Comparison of ENCODE assay signal across 16 cellular contexts in the genomic region with DNA sequence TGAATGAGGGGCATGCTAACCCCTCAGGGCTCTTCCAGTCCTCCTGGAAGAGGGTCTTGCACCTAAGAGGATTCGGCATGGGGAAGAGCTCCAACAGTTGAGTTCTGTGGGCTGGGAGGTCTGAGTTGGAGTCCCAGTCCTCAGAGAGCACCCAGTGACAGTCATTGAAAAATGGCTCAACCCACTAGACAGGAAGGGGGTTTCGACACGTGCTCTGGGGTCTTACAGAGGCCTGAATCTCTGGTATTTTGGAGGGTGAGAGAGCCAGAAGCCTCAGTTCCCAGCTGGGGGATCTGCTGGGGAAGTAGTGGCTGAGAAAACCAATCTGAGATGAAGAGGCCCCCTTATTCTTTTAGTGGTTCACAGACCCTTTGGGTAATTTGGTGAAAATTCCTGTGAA.
A peak's percentile ranks its signal among the peaks of the same experiment; 100 is the strongest.
DNase-seq lines count a peak whose midpoint lies in the region; ATAC-seq and TF ChIP-seq lines count a peak whose summit lies in the region.
"Had no signal": no experiment of that assay in that cellular context is flagged by ENCODE, and none has a peak within 500 bp of the region (broad histone marks: within the 10 kb centered on the region; RNA-seq: fewer than 3 reads in every experiment).

No MANE protein-coding gene starts in this region.

- H3K36me3 ChIP-seq in BLaER1 treated with 17β-estradiol and CSF1 and Interleukin-3, amounts not matched to agents 10 nM and 100 nM, result no peaks in the 10 kb centered on the region
- H3K36me3 ChIP-seq in SK-N-MC (ENCODE audit: insufficient read depth, low read length), result no peaks in the 10 kb centered on the region
- H3K36me3 ChIP-seq: HAP-1 had no signal

- H3K4me3 Mint-ChIP-seq in nephron, result no peak overlapping the region
- H3K4me3 Mint-ChIP-seq in stimulated activated naive B cell treated with anti-CD40 and anti-IgM and Interleukin-4, amounts not matched to agents 10 μg/mL and 1 μg/mL and 100 μg/mL, for 72 hours, result no peak overlapping the region
- H3K4me3 Mint-ChIP-seq: CD4-positive, alpha-beta T cell had no signal

- H3K4me1 Mint-ChIP-seq in nephron, result peaks cover 40% of the 10 kb centered on the region
- peaks cover 33 to 64% of the 10 kb centered on the region in 2 donors for H3K4me1 Mint-ChIP-seq in stimulated activated naive B cell treated with anti-CD40 and anti-IgM and Interleukin-4, amounts not matched to agents 10 μg/mL and 1 μg/mL and 100 μg/mL, for 72 hours

- H3K9me3 ChIP-seq in BLaER1 treated with 17β-estradiol and CSF1 and Interleukin-3, amounts not matched to agents 10 nM and 100 nM (replicated peaks in 1 of 11), result no peaks in the 10 kb centered on the region
- H3K9me3 ChIP-seq in SK-N-MC (ENCODE audit: low read depth, low read length), result no peaks in the 10 kb centered on the region
- H3K9me3 ChIP-seq: HAP-1 had no signal

- ATAC-seq in stimulated activated naive B cell treated with anti-CD40 and anti-IgM and Interleukin-4, amounts not matched to agents 10 μg/mL and 1 μg/mL and 100 μg/mL, for 72 hours (replicated peaks), result no peak

- H3K27me3 Mint-ChIP-seq in nephron (ENCODE audit: low read depth), result peaks cover 37% of the 10 kb centered on the region
- peaks cover 19 to 27% of the 10 kb centered on the region in 2 donors for H3K27me3 Mint-ChIP-seq in stimulated activated naive B cell treated with anti-CD40 and anti-IgM and Interleukin-4, amounts not matched to agents 10 μg/mL and 1 μg/mL and 100 μg/mL, for 72 hours

- H3K4me1 ChIP-seq in BLaER1 treated with 17β-estradiol and CSF1 and Interleukin-3, amounts not matched to agents 10 nM and 100 nM, result peaks cover 98 to 100% (median 100%) of the 10 kb centered on the region in 10 experiments
- H3K4me1 ChIP-seq: HAP-1 had no signal

- H3K4me3 ChIP-seq in BLaER1 treated with 17β-estradiol and CSF1 and Interleukin-3, amounts not matched to agents 10 nM and 100 nM, result peak overlapping the region in 6 of 10 experiments; percentile 1 to 43 (median 28); a peak in 5 of 20 replicates
- H3K4me3 ChIP-seq in SK-N-MC, result no peak overlapping the region
- H3K4me3 ChIP-seq: HAP-1 had no signal

- H3K36me3 Mint-ChIP-seq in nephron (ENCODE audit: low read depth), result no peaks in the 10 kb centered on the region
- no peaks in the 10 kb centered on the region for H3K36me3 Mint-ChIP-seq in stimulated activated naive B cell treated with anti-CD40 and anti-IgM and Interleukin-4, amounts not matched to agents 10 μg/mL and 1 μg/mL and 100 μg/mL, for 72 hours

- no peaks in the 10 kb centered on the region for H4K20me1 ChIP-seq in BLaER1 treated with 17β-estradiol and CSF1 and Interleukin-3, amounts not matched to agents 10 nM and 100 nM

- H3K9ac ChIP-seq in BLaER1 treated with 17β-estradiol and CSF1 and Interleukin-3, amounts not matched to agents 10 nM and 100 nM, result peak overlapping the region; percentile 30 to 78 (median 71); a peak in 19 of 22 replicates
- peak overlapping the region; percentile 14 for H3K9ac ChIP-seq in SK-N-MC (ENCODE audit: insufficient read length)

- H3K27ac Mint-ChIP-seq in nephron, result peak overlapping the region in 2 of 3 experiments; percentile 55 to 90
- peak overlapping the region; percentile 37 for H3K27ac Mint-ChIP-seq in stimulated activated naive B cell treated with anti-CD40 and anti-IgM and Interleukin-4, amounts not matched to agents 10 μg/mL and 1 μg/mL and 100 μg/mL, for 72 hours
- H3K27ac Mint-ChIP-seq: CD4-positive, alpha-beta T cell had no signal

- DNase-seq in SK-N-MC (ENCODE audit: low read depth, low spot score) (no peak), medulla oblongata (ENCODE audit: extremely low spot score) (no peak), putamen (ENCODE audit: low spot score) (no peak)
- DNase-seq in stimulated activated naive B cell treated with anti-CD40 and anti-IgM and Interleukin-4, amounts not matched to agents 10 μg/mL and 1 μg/mL and 100 μg/mL, for 72 hours, result no peak
- DNase-seq in stimulated activated CD4-positive, alpha-beta T cell treated with anti-CD3 and anti-CD28 coated beads, Interleukin-15, amount 100 ng/mL, for 24 hours, result no peak
- DNase-seq: 8988T; AML-193; C1 segment of cervical spinal cord; Calu3; CD4-positive, alpha-beta T cell; DMS 273 treated with DMSO at 0.1 percent for 48 hours; GOT3; IMR-90 had no signal

- H3K9me3 Mint-ChIP-seq in nephron, result no peaks in the 10 kb centered on the region
- no peaks in the 10 kb centered on the region for H3K9me3 Mint-ChIP-seq in stimulated activated naive B cell treated with anti-CD40 and anti-IgM and Interleukin-4, amounts not matched to agents 10 μg/mL and 1 μg/mL and 100 μg/mL, for 72 hours
- H3K9me3 Mint-ChIP-seq: CD4-positive, alpha-beta T cell had no signal

- H3K4me2 ChIP-seq in BLaER1 treated with 17β-estradiol and CSF1 and Interleukin-3, amounts not matched to agents 10 nM and 100 nM, result peak overlapping the region; percentile 79 to 99 (median 93)

- peaks cover 0 to 7% (median 4%) of the 10 kb centered on the region in 11 experiments; a peak in 18 of 22 replicates for H3K27me3 ChIP-seq in BLaER1 treated with 17β-estradiol and CSF1 and Interleukin-3, amounts not matched to agents 10 nM and 100 nM

- peak overlapping the region in 10 of 11 experiments; percentile 44 to 86 (median 80); a peak in 20 of 22 replicates for H3K27ac ChIP-seq in BLaER1 treated with 17β-estradiol and CSF1 and Interleukin-3, amounts not matched to agents 10 nM and 100 nM
- H3K27ac ChIP-seq in SK-N-MC, result peak overlapping the region; percentile 98

- TF ChIP-seq CTCF in nephron (IDR thresholded peaks at IDR 0.05; ENCODE audit: unreplicated experiment in 3 of 3), result no peak
